Comparison of ENCODE assay signal across 26 cellular contexts in genomic region chr2:31049264-31049663, GRCh38.
"Had no signal": no experiment of that assay in that cellular context is flagged by ENCODE, and none has a peak within 500 bp of the region (broad histone marks: within the 10 kb centered on the region; RNA-seq: fewer than 3 reads in every experiment).

No MANE protein-coding gene starts in this region.

- FAIRE-seq: frontal cortex had no signal

- H3K27ac Mint-ChIP-seq: activated CD4-positive, alpha-beta T cell treated with anti-CD3 and anti-CD28 coated beads, Interleukin-2, amount 10 ng/mL, durations not matched to agents 7 days and 5 days; activated CD8-positive, alpha-beta T cell treated with anti-CD3 and anti-CD28 coated beads for 36 hours; activated naive CD4-positive, alpha-beta T cell treated with anti-CD3 and anti-CD28 coated beads, Interleukin-2, amount 50 U/mL, for 24 hours; activated naive CD8-positive, alpha-beta T cell treated with anti-CD3 and anti-CD28 coated beads, Interleukin-2, amount 50 U/mL, for 24 hours; activated T-helper 2 cell treated with anti-CD3 and anti-CD28 coated beads, Interferon-gamma antibody, Interleukin-2, Interleukin-4, amounts not matched to agents 10 μg/mL and 5 μg/mL and 100 μg/mL, durations not matched to agents 14 hours and 24 hours and 36 hours; mesothelial cell of epicardium; T-helper 1 cell treated with Interleukin-12 subunit alpha and Interleukin-12 subunit beta and Interleukin-4 antibody, amounts not matched to agents 30 μg/mL and 1 μg/mL, for 36 hours; WTC11 had no signal

- H3K4me3 Mint-ChIP-seq: activated CD4-positive, alpha-beta T cell treated with anti-CD3 and anti-CD28 coated beads, Interleukin-2, amount 10 ng/mL, durations not matched to agents 7 days and 5 days; activated CD8-positive, alpha-beta T cell treated with anti-CD3 and anti-CD28 coated beads for 36 hours; activated naive CD4-positive, alpha-beta T cell treated with anti-CD3 and anti-CD28 coated beads, Interleukin-2, amount 50 U/mL, for 24 hours; activated naive CD8-positive, alpha-beta T cell treated with anti-CD3 and anti-CD28 coated beads, Interleukin-2, amount 50 U/mL, for 24 hours; mesothelial cell of epicardium; T-helper 1 cell treated with Interleukin-12 subunit alpha and Interleukin-12 subunit beta and Interleukin-4 antibody, amounts not matched to agents 30 μg/mL and 1 μg/mL, for 36 hours; WTC11 had no signal

- H3K4me1 Mint-ChIP-seq: activated CD4-positive, alpha-beta T cell treated with anti-CD3 and anti-CD28 coated beads, Interleukin-2, amount 10 ng/mL, durations not matched to agents 7 days and 5 days; activated naive CD4-positive, alpha-beta T cell treated with anti-CD3 and anti-CD28 coated beads, Interleukin-2, amount 50 U/mL, for 24 hours; mesothelial cell of epicardium; WTC11 had no signal

- H3K36me3 Mint-ChIP-seq: activated naive CD4-positive, alpha-beta T cell treated with anti-CD3 and anti-CD28 coated beads, Interleukin-2, amount 50 U/mL, for 24 hours; mesothelial cell of epicardium; naive B cell; WTC11 had no signal

- H3K27me3 Mint-ChIP-seq: activated CD4-positive, alpha-beta T cell treated with anti-CD3 and anti-CD28 coated beads, Interleukin-2, amount 10 ng/mL, durations not matched to agents 7 days and 5 days; naive B cell had no signal

- ATAC-seq: activated CD8-positive, alpha-beta T cell treated with anti-CD3 and anti-CD28 coated beads for 36 hours; activated naive CD8-positive, alpha-beta T cell treated with anti-CD3 and anti-CD28 coated beads, Interleukin-2, amount 50 U/mL, for 24 hours; left cardiac atrium; left ventricle myocardium superior; right cardiac atrium; WTC11 had no signal

- H3K36me3 ChIP-seq: breast epithelium, esophagus squamous epithelium, spleen, suprapubic skin, tibial artery had no signal

- H3K27ac ChIP-seq: breast epithelium, esophagus squamous epithelium, parathyroid adenoma, suprapubic skin, tibial artery had no signal

- H3K27me3 ChIP-seq: breast epithelium, esophagus squamous epithelium, spleen, suprapubic skin, tibial artery had no signal

- H3K9ac ChIP-seq: parathyroid adenoma had no signal

- H3K9me3 ChIP-seq: breast epithelium, esophagus squamous epithelium, spleen, suprapubic skin, tibial artery had no signal

- DNase-seq: activated CD4-positive, alpha-beta T cell treated with anti-CD3 and anti-CD28 coated beads for 1 hour; activated CD4-positive, alpha-beta T cell treated with anti-CD3 and anti-CD28 coated beads, Interleukin-2, amount 10 ng/mL, durations not matched to agents 7 days and 5 days; activated CD8-positive, alpha-beta T cell treated with anti-CD3 and anti-CD28 coated beads for 36 hours; activated naive CD8-positive, alpha-beta T cell treated with anti-CD3 and anti-CD28 coated beads, Interleukin-2, amount 50 U/mL, for 24 hours; activated T-cell treated with anti-CD3 and anti-CD28 coated beads, Interleukin-2, amount 50 U/mL, for 48 hours; amygdala; central memory CD4-positive, alpha-beta T cell; esophagus squamous epithelium; left cardiac atrium; left ventricle myocardium superior; naive B cell; occipital lobe; right cardiac atrium; spleen; stimulated activated naive CD4-positive, alpha-beta T cell; T-helper 9 cell; tibial artery had no signal

- H3K9me3 Mint-ChIP-seq: activated CD4-positive, alpha-beta T cell treated with anti-CD3 and anti-CD28 coated beads, Interleukin-2, amount 10 ng/mL, durations not matched to agents 7 days and 5 days; activated CD8-positive, alpha-beta T cell treated with anti-CD3 and anti-CD28 coated beads for 36 hours; activated naive CD4-positive, alpha-beta T cell treated with anti-CD3 and anti-CD28 coated beads, Interleukin-2, amount 50 U/mL, for 24 hours; activated naive CD8-positive, alpha-beta T cell treated with anti-CD3 and anti-CD28 coated beads, Interleukin-2, amount 50 U/mL, for 24 hours; activated T-helper 2 cell treated with anti-CD3 and anti-CD28 coated beads, Interferon-gamma antibody, Interleukin-2, Interleukin-4, amounts not matched to agents 10 μg/mL and 5 μg/mL and 100 μg/mL, durations not matched to agents 14 hours and 24 hours and 36 hours; mesothelial cell of epicardium; naive B cell; T-helper 1 cell treated with Interleukin-12 subunit alpha and Interleukin-12 subunit beta and Interleukin-4 antibody, amounts not matched to agents 30 μg/mL and 1 μg/mL, for 36 hours; WTC11 had no signal

- H3K4me1 ChIP-seq: breast epithelium, esophagus squamous epithelium, parathyroid adenoma, suprapubic skin, tibial artery had no signal

- H3K4me3 ChIP-seq: breast epithelium, esophagus squamous epithelium, spleen, suprapubic skin, tibial artery had no signal
